ENCODE assay signal across 11 cellular contexts in genomic region chr11:128904303-128904871, GRCh38. TPM values are rescaled to one million over a fixed set of nuclear protein-coding genes. Genes with fewer than 3 reads are reported as not detected.
DNase-seq lines count a peak whose midpoint lies in the region; ATAC-seq, FAIRE-seq and TF ChIP-seq lines count a peak whose summit lies in the region.
"Had no signal": no experiment of that assay in that cellular context is flagged by ENCODE, and none has a peak within 500 bp of the region (broad histone marks: within the 10 kb centered on the region; RNA-seq: fewer than 3 reads in every experiment).

No MANE protein-coding gene starts in this region.

- H3K9me3 ChIP-seq in KOPT-K1 (ENCODE audit: insufficient read depth, low read length, poor library complexity, severe bottlenecking) = no peaks in the 10 kb centered on the region
- no peaks in the 10 kb centered on the region for H3K9me3 ChIP-seq in effector memory CD4-positive, alpha-beta T cell (ENCODE audit: control insufficient read depth, low read length)
- H3K9me3 ChIP-seq in pancreas = no peaks in the 10 kb centered on the region

- H3K4me3 Mint-ChIP-seq in Calu3 (ENCODE audit: low read depth, unreplicated experiment) = peak overlapping the region; percentile 72

- ATAC-seq in pancreas (no peak), GM19463 (IDR thresholded peaks at IDR 0.05; ENCODE audit: unreplicated experiment) (no peak)

- peak overlapping the region; percentile 26 for H3K4me3 ChIP-seq in effector memory CD4-positive, alpha-beta T cell (ENCODE audit: insufficient read depth, low read depth, low read length, poor library complexity, severe bottlenecking)
- H3K4me3 ChIP-seq in pancreas (no peak overlapping the region), brain microvascular endothelial cell (ENCODE audit: low read depth, low read length) (no peak overlapping the region)

- in situ Hi-C loops in brain microvascular endothelial cell (cut with HindIII; ENCODE audit: low pct_ligation_motif_present, low sequenced_read_pairs) = no loop called here

- no peaks in the 10 kb centered on the region for H3K27me3 Mint-ChIP-seq in Calu3 (ENCODE audit: unreplicated experiment)

- H3K4me1 ChIP-seq in effector memory CD4-positive, alpha-beta T cell (ENCODE audit: control insufficient read depth, insufficient read depth, low read length, poor library complexity, severe bottlenecking) = peaks cover 8% of the 10 kb centered on the region
- H3K4me1 ChIP-seq in pancreas = peaks cover 0 to 40% (median 22%) of the 10 kb centered on the region in 3 donors

- H3K27ac ChIP-seq in KOPT-K1 (ENCODE audit: low read depth, low read length, poor library complexity, severe bottlenecking) (peak overlapping the region; percentile 71), pancreas (peak overlapping the region in 3 of 4 donors; percentile 59 to 87 (median 74)), brain microvascular endothelial cell (no peak overlapping the region)
- no peak overlapping the region for H3K27ac ChIP-seq in effector memory CD4-positive, alpha-beta T cell (ENCODE audit: insufficient read depth, low read length, poor library complexity, severe bottlenecking)

- H3K36me3 ChIP-seq in KOPT-K1 (ENCODE audit: insufficient read depth, low read length) (no peaks in the 10 kb centered on the region), pancreas (no peaks in the 10 kb centered on the region), brain microvascular endothelial cell (replicated peaks) (no peaks in the 10 kb centered on the region)
- no peaks in the 10 kb centered on the region for H3K36me3 ChIP-seq in effector memory CD4-positive, alpha-beta T cell (ENCODE audit: control insufficient read depth, insufficient read depth, low read length)

- intact Hi-C loops in Calu3 (cut with micrococcal nuclease; ENCODE audit: unreplicated experiment) = no loop called here
- intact Hi-C loops in pancreas (cut with DNase I) = no loop called here

- TF ChIP-seq CTCF in Calu3 (IDR thresholded peaks at IDR 0.05; ENCODE audit: unreplicated experiment) (no peak), pancreas (IDR thresholded peaks at IDR 0.05) (no peak), brain microvascular endothelial cell (IDR thresholded peaks at IDR 0.05; ENCODE audit: low read depth, low read length, missing control alignments) (no peak)

- H3K27me3 ChIP-seq in effector memory CD4-positive, alpha-beta T cell (replicated peaks; ENCODE audit: control insufficient read depth, insufficient read depth, low read length, poor library complexity, severe bottlenecking) = peaks cover 3% of the 10 kb centered on the region
- no peaks in the 10 kb centered on the region for H3K27me3 ChIP-seq in pancreas
- no peaks in the 10 kb centered on the region for H3K27me3 ChIP-seq in brain microvascular endothelial cell (replicated peaks)

- no peak overlapping the region for H3K27ac Mint-ChIP-seq in Calu3 (ENCODE audit: unreplicated experiment)

- no peak for DNase-seq in Calu3
- no peak for DNase-seq in effector memory CD4-positive, alpha-beta T cell
- no peak for DNase-seq in pancreas
- no peak for DNase-seq in mucosa of gallbladder (ENCODE audit: low spot score)
- DNase-seq in brain microvascular endothelial cell = no peak
- DNase-seq in DMS114 treated with DMSO at 0.1 percent for 48 hours (lab: John Stamatoyannopoulos, UW; ENCODE audit: unreplicated experiment) = no peak
- DNase-seq: NCI-H187; SIG-M5; stimulated activated CD4-positive, alpha-beta T cell treated with anti-CD3 and anti-CD28 coated beads, Interleukin-4, amount 100 ng/mL, for 24 hours had no signal

- FAIRE-seq in pancreas (lab: Jason Lieb, UNC) = no peak

- WGBS in pancreas, 2 donors = 64 to 69% methylated on average over 19 of the region's 19 CpGs

- CTCF ChIA-PET in Calu3 (lab: Charles Lee) = interaction anchor here (1.9 kb wide), 1 partner anchor 16 kb away, joined by 6 read pairs; no protein-coding TSS in a partner anchor

- H3K36me3 Mint-ChIP-seq in Calu3 (ENCODE audit: insufficient read depth, unreplicated experiment) = peaks cover 7% of the 10 kb centered on the region

- H3K9me3 Mint-ChIP-seq in Calu3 (ENCODE audit: low read depth, unreplicated experiment) = no peaks in the 10 kb centered on the region

- BruUV-seq in Calu3 (replicated peaks; lab: Mats Ljungman, UMichigan) = no TSS peak

- H3K4me1 Mint-ChIP-seq in Calu3 (ENCODE audit: low read depth, unreplicated experiment) = no peaks in the 10 kb centered on the region

RNA-seq across cellular contexts. Expression of gene KCNJ5, which starts 13.2 kb away (rescaled TPM):
- total RNA-seq in Calu3 (2022) (not detected in 2 replicates), pancreas (10 to 100 TPM in 4 of 6 donors, 1 to 10 TPM in 2; 4.6 to 17.6 (median 12.0) TPM), mucosa of gallbladder (1.6 TPM)
- 1 to 10 TPM; 1.1 to 2.8 TPM for polyA plus RNA-seq in pancreas

RNA-seq across cellular contexts. Expression of gene KCNJ1, which starts 37.3 kb away (rescaled TPM):
- 0.17 TPM in 1 of 2 replicates, not detected in the other for total RNA-seq in Calu3 (2022)
- under 1 TPM in 3 of 6 donors, not detected in 3; 0.03 to 0.12 (median 0.06) TPM for total RNA-seq in pancreas
- under 1 TPM; 0.08 to 0.28 TPM for polyA plus RNA-seq in pancreas
- total RNA-seq in mucosa of gallbladder = not detected

RNA-seq across cellular contexts. Expression of gene TP53AIP1, which starts 38.3 kb away (rescaled TPM):
- total RNA-seq in Calu3 (2022) (0.61 and 0.78 TPM in 2 replicates), pancreas (under 1 TPM in 4 of 6 donors, not detected in 2; 0.12 to 0.19 (median 0.13) TPM), mucosa of gallbladder (not detected)
- 1 to 10 TPM in 1 of 2 donors, under 1 TPM in 1; 0.70 to 1.0 TPM for polyA plus RNA-seq in pancreas

Comparison
In these comparisons a context has a peak if more than half of its experiments do, and no peak if none do; other contexts are left out.
1. H3K27ac ChIP-seq: peak in KOPT-K1 (single experiment) and pancreas (3 of 4); none in effector memory CD4-positive, alpha-beta T cell (single experiment) and brain microvascular endothelial cell (single experiment).